8 cellular contexts compared by ENCODE assay signal in genomic region chr1:154445040-154445472, GRCh38. TPM values are rescaled to one million over a fixed set of nuclear protein-coding genes. Genes with fewer than 3 reads are reported as not detected.
DNase-seq lines count a peak whose midpoint lies in the region; ATAC-seq and TF ChIP-seq lines count a peak whose summit lies in the region.

No MANE protein-coding gene starts in this region.

- H3K27me3 ChIP-seq in sigmoid colon (no peaks in the 10 kb centered on the region), WERI-Rb-1 (ENCODE audit: insufficient read depth, low read depth, severe bottlenecking) (peaks cover 91% of the 10 kb centered on the region)

- H3K9me3 ChIP-seq in sigmoid colon, result no peaks in the 10 kb centered on the region
- H3K9me3 ChIP-seq in WERI-Rb-1 (ENCODE audit: severe bottlenecking), result peaks cover 5% of the 10 kb centered on the region

- H3K27ac ChIP-seq in sigmoid colon, result peak overlapping the region; percentile 70 to 99 (median 94)
- no peak overlapping the region for H3K27ac ChIP-seq in WERI-Rb-1

- H3K4me1 Mint-ChIP-seq in activated T-cell treated with anti-CD3 and anti-CD28 coated beads, Interleukin-2, amount 50 U/mL, for 4 hours (ENCODE audit: low read depth), result peaks cover 51% of the 10 kb centered on the region

- intact Hi-C loops in sigmoid colon (cut with DNase I), result no loop called here

- H3K36me3 ChIP-seq in sigmoid colon (peaks cover 12 to 45% (median 22%) of the 10 kb centered on the region in 4 donors), WERI-Rb-1 (no peaks in the 10 kb centered on the region)

- WGBS in sigmoid colon, 2 donors, result 43 to 72% methylated on average over 7 of the region's 7 CpGs

- ATAC-seq in GM18867 (IDR thresholded peaks at IDR 0.05; ENCODE audit: unreplicated experiment) (peak; percentile 75), HG02852 (IDR thresholded peaks at IDR 0.05; ENCODE audit: unreplicated experiment) (peak; percentile 82), HG03139 (IDR thresholded peaks at IDR 0.05; ENCODE audit: unreplicated experiment) (no peak)
- peak; percentile 75 to 78 for ATAC-seq in activated T-cell treated with anti-CD3 and anti-CD28 coated beads, Interleukin-2, amount 50 U/mL, for 4 hours

- H3K27me3 Mint-ChIP-seq in activated T-cell treated with anti-CD3 and anti-CD28 coated beads, Interleukin-2, amount 50 U/mL, for 4 hours (ENCODE audit: low read depth), result no peaks in the 10 kb centered on the region

- no peak for DNase-seq in activated T-cell treated with anti-CD3 and anti-CD28 coated beads, Interleukin-2, amount 50 U/mL, for 4 hours
- no peak for DNase-seq in sigmoid colon
- no peak for DNase-seq in WERI-Rb-1
- no peak for DNase-seq in NCI-H1105 treated with DMSO at 0.1 percent for 48 hours (lab: John Stamatoyannopoulos, UW)
- DNase-seq in DMS79 (lab: John Stamatoyannopoulos, UW), result no peak

- TF ChIP-seq EP300 in sigmoid colon (IDR thresholded peaks at IDR 0.05), result no peak

- TF ChIP-seq CTCF in sigmoid colon (IDR thresholded peaks at IDR 0.05), result no peak
- no peak for TF ChIP-seq CTCF in WERI-Rb-1 (IDR thresholded peaks at IDR 0.05; ENCODE audit: low read depth, low read length)

- H3K4me3 ChIP-seq in sigmoid colon (no peak overlapping the region), WERI-Rb-1 (ENCODE audit: low read depth, low read length) (no peak overlapping the region)

- H3K4me1 ChIP-seq in sigmoid colon, result peaks cover 0 to 65% (median 51%) of the 10 kb centered on the region in 4 donors

- no peak overlapping the region for H3K4me3 Mint-ChIP-seq in activated T-cell treated with anti-CD3 and anti-CD28 coated beads, Interleukin-2, amount 50 U/mL, for 4 hours

- no peaks in the 10 kb centered on the region for H3K9me3 Mint-ChIP-seq in activated T-cell treated with anti-CD3 and anti-CD28 coated beads, Interleukin-2, amount 50 U/mL, for 4 hours

- no peak for TF ChIP-seq POLR2A in sigmoid colon (IDR thresholded peaks at IDR 0.05)

- peaks cover 31% of the 10 kb centered on the region for H3K36me3 Mint-ChIP-seq in activated T-cell treated with anti-CD3 and anti-CD28 coated beads, Interleukin-2, amount 50 U/mL, for 4 hours (ENCODE audit: insufficient read depth)

RNA-seq across cellular contexts. Expression of gene IL6R, which starts 39.9 kb away (rescaled TPM):
- total RNA-seq in activated T-cell treated with anti-CD3 and anti-CD28 coated beads, Interleukin-2, amount 50 U/mL, for 4 hours, result 10 to 100 TPM; 20.7 to 28.7 (median 24.1) TPM
- total RNA-seq in sigmoid colon, result 10 to 100 TPM; 22.9 to 40.2 (median 36.6) TPM
- 10 to 100 TPM in 1 of 3 donors, 1 to 10 TPM in 2; 3.0 to 18.4 (median 7.6) TPM for polyA plus RNA-seq in sigmoid colon

RNA-seq across cellular contexts. Expression of gene TDRD10, which starts 57.0 kb away (rescaled TPM):
- not detected for total RNA-seq in activated T-cell treated with anti-CD3 and anti-CD28 coated beads, Interleukin-2, amount 50 U/mL, for 4 hours
- total RNA-seq in sigmoid colon, result 1 to 10 TPM in 3 of 4 donors, under 1 TPM in 1; 0.68 to 3.9 (median 1.8) TPM
- 1 to 10 TPM in 2 of 3 donors, under 1 TPM in 1; 0.46 to 2.0 (median 1.8) TPM for polyA plus RNA-seq in sigmoid colon

RNA-seq across cellular contexts. Expression of gene SHE, which starts 57.2 kb away (rescaled TPM):
- total RNA-seq in activated T-cell treated with anti-CD3 and anti-CD28 coated beads, Interleukin-2, amount 50 U/mL, for 4 hours, result under 1 TPM; 0.03 to 0.14 (median 0.05) TPM
- total RNA-seq in sigmoid colon, result 10 to 100 TPM in 1 of 4 donors, 1 to 10 TPM in 3; 5.2 to 10.2 (median 7.8) TPM
- polyA plus RNA-seq in sigmoid colon, result 1 to 10 TPM; 1.6 to 5.7 (median 3.0) TPM

Comparison
In these comparisons a context has a peak if more than half of its experiments do, and no peak if none do; other contexts are left out.
1. RNA of gene SHE, which starts 57.2 kb away (total RNA-seq): 5.2 to 10.2 TPM in sigmoid colon; 0.03 to 0.14 TPM in activated T-cell treated with anti-CD3 and anti-CD28 coated beads, Interleukin-2, amount 50 U/mL, for 4 hours; every median in the first group is over 4 times any median in the second.